Comparison of ENCODE assay signal across 19 cellular contexts in the genomic region with DNA sequence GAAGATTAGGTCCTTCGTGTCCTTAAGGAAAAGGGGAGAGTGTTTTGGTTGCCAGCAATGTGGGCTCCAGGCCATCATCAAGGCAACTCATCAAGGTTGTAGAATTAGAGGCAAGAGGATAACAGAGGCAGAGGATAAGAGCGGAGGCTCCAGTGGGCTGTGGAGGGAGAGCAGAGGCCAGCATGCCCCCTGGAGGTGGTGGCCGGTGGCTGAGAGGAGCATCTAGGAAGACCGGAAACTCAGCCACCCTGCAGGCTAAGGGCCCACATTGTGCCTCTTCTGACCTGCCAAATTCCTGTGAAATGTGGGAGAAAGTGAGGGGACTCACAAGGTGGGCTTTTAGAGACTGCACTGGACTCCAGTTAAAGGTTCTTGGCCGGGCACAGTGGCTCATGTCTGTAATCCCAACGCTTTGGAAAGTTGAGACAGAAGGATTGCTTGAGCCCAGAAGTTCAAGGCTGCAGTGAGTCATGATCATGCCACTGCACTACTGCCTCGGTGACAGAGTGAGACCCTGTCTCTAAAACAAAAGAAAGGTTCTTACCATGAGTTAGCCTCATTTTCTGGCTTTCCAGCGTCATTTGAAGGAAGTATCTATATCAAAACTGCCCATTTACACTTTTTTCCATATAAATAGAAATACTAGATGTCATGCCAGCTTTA.
DNase-seq lines count a peak whose midpoint lies in the region; ATAC-seq and TF ChIP-seq lines count a peak whose summit lies in the region.
"Had no signal": no experiment of that assay in that cellular context is flagged by ENCODE, and none has a peak within 500 bp of the region (broad histone marks: within the 10 kb centered on the region; RNA-seq: fewer than 3 reads in every experiment).

No MANE protein-coding gene starts in this region.

- no peaks in the 10 kb centered on the region for H3K27me3 ChIP-seq in cardiac muscle cell
- no peaks in the 10 kb centered on the region for H3K27me3 ChIP-seq in smooth muscle cell (ENCODE audit: low read depth)
- H3K27me3 ChIP-seq: esophagus squamous epithelium had no signal

- WGBS in smooth muscle cell (ENCODE audit: low lambda C conversion rate) = 60% methylated on average over 8 of the region's 8 CpGs

- no peak overlapping the region for H3K9ac ChIP-seq in smooth muscle cell (ENCODE audit: low read depth)

- H3K4me1 Mint-ChIP-seq in glutamatergic neuron (ENCODE audit: low read depth, unreplicated experiment) = peaks cover 7% of the 10 kb centered on the region
- peaks cover 34% of the 10 kb centered on the region for H3K4me1 Mint-ChIP-seq in activated T-cell treated with anti-CD3 and anti-CD28 coated beads, Interleukin-2, amount 50 U/mL, for 72 hours (ENCODE audit: low read depth)

- TF ChIP-seq CTCF in cardiac muscle cell (IDR thresholded peaks at IDR 0.05; ENCODE audit: low read depth, low read length) (peak; percentile 12), NB4 (IDR thresholded peaks at IDR 0.05; ENCODE audit: low read depth, low read length) (no peak), glutamatergic neuron (IDR thresholded peaks at IDR 0.05; ENCODE audit: partially characterized antibody, unreplicated experiment) (no peak), smooth muscle cell (IDR thresholded peaks at IDR 0.05; ENCODE audit: borderline replicate concordance, insufficient read depth, poor library complexity, severe bottlenecking) (no peak)

- H4K20me1 ChIP-seq in smooth muscle cell (ENCODE audit: low read depth) = no peaks in the 10 kb centered on the region

- H3K4me3 Mint-ChIP-seq in glutamatergic neuron (ENCODE audit: unreplicated experiment) = no peak overlapping the region
- no peak overlapping the region for H3K4me3 Mint-ChIP-seq in activated T-cell treated with anti-CD3 and anti-CD28 coated beads, Interleukin-2, amount 50 U/mL, for 72 hours
- H3K4me3 Mint-ChIP-seq: activated naive CD4-positive, alpha-beta T cell treated with anti-CD3 and anti-CD28 coated beads, Interleukin-2, amount 50 U/mL, for 24 hours; naive B cell; stimulated activated naive CD8-positive, alpha-beta T cell treated with anti-CD3 and anti-CD28 coated beads, Interleukin-15, Interleukin-2, amounts not matched to agents 100 ng/mL and 50 ng/mL, for 24 hours had no signal

- H3K27me3 Mint-ChIP-seq in glutamatergic neuron (ENCODE audit: unreplicated experiment) = peaks cover 3% of the 10 kb centered on the region
- no peaks in the 10 kb centered on the region for H3K27me3 Mint-ChIP-seq in activated T-cell treated with anti-CD3 and anti-CD28 coated beads, Interleukin-2, amount 50 U/mL, for 72 hours (ENCODE audit: low read depth)
- H3K27me3 Mint-ChIP-seq: activated naive CD4-positive, alpha-beta T cell treated with anti-CD3 and anti-CD28 coated beads, Interleukin-2, amount 50 U/mL, for 24 hours; stimulated activated naive CD8-positive, alpha-beta T cell treated with anti-CD3 and anti-CD28 coated beads, Interleukin-15, Interleukin-2, amounts not matched to agents 100 ng/mL and 50 ng/mL, for 24 hours had no signal

- H3K9me3 ChIP-seq in cardiac muscle cell (ENCODE audit: low read depth) = no peaks in the 10 kb centered on the region
- no peaks in the 10 kb centered on the region for H3K9me3 ChIP-seq in smooth muscle cell (replicated peaks; ENCODE audit: low read depth)
- H3K9me3 ChIP-seq: esophagus squamous epithelium, prostate gland had no signal

- no peak overlapping the region for H3K4me3 ChIP-seq in cardiac muscle cell
- no peak overlapping the region for H3K4me3 ChIP-seq in NB4 (ENCODE audit: low read depth, low read length)
- H3K4me3 ChIP-seq in smooth muscle cell = no peak overlapping the region
- H3K4me3 ChIP-seq: esophagus squamous epithelium, prostate gland had no signal

- ATAC-seq in activated T-cell treated with anti-CD3 and anti-CD28 coated beads, Interleukin-2, amount 50 U/mL, for 72 hours (replicated peaks in 1 of 2) = no peak

- peak overlapping the region; percentile 63 for H3K27ac Mint-ChIP-seq in glutamatergic neuron (ENCODE audit: unreplicated experiment)
- no peak overlapping the region for H3K27ac Mint-ChIP-seq in activated T-cell treated with anti-CD3 and anti-CD28 coated beads, Interleukin-2, amount 50 U/mL, for 72 hours
- H3K27ac Mint-ChIP-seq: activated naive CD4-positive, alpha-beta T cell treated with anti-CD3 and anti-CD28 coated beads, Interleukin-2, amount 50 U/mL, for 24 hours; stimulated activated naive CD8-positive, alpha-beta T cell treated with anti-CD3 and anti-CD28 coated beads, Interleukin-15, Interleukin-2, amounts not matched to agents 100 ng/mL and 50 ng/mL, for 24 hours had no signal

- H3K36me3 ChIP-seq in cardiac muscle cell (no peaks in the 10 kb centered on the region), smooth muscle cell (ENCODE audit: low read depth) (no peaks in the 10 kb centered on the region)
- H3K36me3 ChIP-seq: esophagus squamous epithelium, prostate gland had no signal

- H3K79me2 ChIP-seq in smooth muscle cell (ENCODE audit: low read depth) = no peaks in the 10 kb centered on the region

- no peak for DNase-seq in cardiac muscle cell (ENCODE audit: low read depth in 1 of 2, low spot score in 1 of 2)
- no peak for DNase-seq in cardiac septum (ENCODE audit: low spot score)
- peak; percentile 18 for DNase-seq in NB4 (ENCODE audit: low read depth)
- peak; percentile 31 for DNase-seq in glutamatergic neuron
- DNase-seq in smooth muscle cell (lab: John Stamatoyannopoulos, UW; ENCODE audit: unreplicated experiment) = no peak
- no peak for DNase-seq in AG20443 (ENCODE audit: low spot score)
- no peak for DNase-seq in NCI-H524 (lab: John Stamatoyannopoulos, UW)
- DNase-seq in activated T-cell treated with anti-CD3 and anti-CD28 coated beads, Interleukin-2, amount 50 U/mL, for 72 hours = no peak
- DNase-seq: activated CD4-positive, alpha-beta T cell treated with anti-CD3 and anti-CD28 coated beads for 4 hours; activated T-cell treated with anti-CD3 and anti-CD28 coated beads for 4 hours; esophagus squamous epithelium; hippocampal formation; naive B cell; NCI-H1694 treated with DMSO at 0.1 percent for 48 hours; NCI-H345; stimulated activated CD4-positive, alpha-beta T cell treated with anti-CD3 and anti-CD28 coated beads, Interleukin-15, amount 100 ng/mL, for 24 hours had no signal

- H2AFZ ChIP-seq in smooth muscle cell (ENCODE audit: low read depth) = no peak overlapping the region

- H3F3A ChIP-seq in smooth muscle cell (ENCODE audit: low read depth) = no peaks in the 10 kb centered on the region

- intact Hi-C loops in cardiac septum (cut with DNase I) = no loop called here

- no peak overlapping the region for H3K4me2 ChIP-seq in smooth muscle cell

- H3K9me3 Mint-ChIP-seq in glutamatergic neuron (ENCODE audit: unreplicated experiment) = no peaks in the 10 kb centered on the region
- H3K9me3 Mint-ChIP-seq in activated T-cell treated with anti-CD3 and anti-CD28 coated beads, Interleukin-2, amount 50 U/mL, for 72 hours = no peaks in the 10 kb centered on the region
- H3K9me3 Mint-ChIP-seq: activated naive CD4-positive, alpha-beta T cell treated with anti-CD3 and anti-CD28 coated beads, Interleukin-2, amount 50 U/mL, for 24 hours; naive B cell; stimulated activated naive CD8-positive, alpha-beta T cell treated with anti-CD3 and anti-CD28 coated beads, Interleukin-15, Interleukin-2, amounts not matched to agents 100 ng/mL and 50 ng/mL, for 24 hours had no signal

- no peak for TF ChIP-seq POLR2A in NB4 (IDR thresholded peaks at IDR 0.05; ENCODE audit: extremely low read depth, insufficient read length)

- H3K27ac ChIP-seq in cardiac muscle cell (no peak overlapping the region), smooth muscle cell (ENCODE audit: low read depth) (peak overlapping the region; percentile 20)
- H3K27ac ChIP-seq: esophagus squamous epithelium, prostate gland had no signal

- H3K4me1 ChIP-seq in cardiac muscle cell (ENCODE audit: low read depth) = no peaks in the 10 kb centered on the region
- H3K4me1 ChIP-seq in smooth muscle cell (ENCODE audit: low read depth) = no peaks in the 10 kb centered on the region
- H3K4me1 ChIP-seq: esophagus squamous epithelium, prostate gland had no signal

- no peaks in the 10 kb centered on the region for H3K36me3 Mint-ChIP-seq in glutamatergic neuron (ENCODE audit: unreplicated experiment)
- no peaks in the 10 kb centered on the region for H3K36me3 Mint-ChIP-seq in activated T-cell treated with anti-CD3 and anti-CD28 coated beads, Interleukin-2, amount 50 U/mL, for 72 hours (ENCODE audit: insufficient read depth in 2 of 2)
- H3K36me3 Mint-ChIP-seq: activated naive CD4-positive, alpha-beta T cell treated with anti-CD3 and anti-CD28 coated beads, Interleukin-2, amount 50 U/mL, for 24 hours; naive B cell had no signal

Comparison
In these comparisons a context has a peak if more than half of its experiments do, and no peak if none do; other contexts are left out.
1. DNase-seq: peak in NB4 (single experiment) and glutamatergic neuron (single experiment); none in cardiac muscle cell (0 of 2), cardiac septum (single experiment), smooth muscle cell (single experiment), AG20443 (single experiment), NCI-H524 (0 of 2) and activated T-cell treated with anti-CD3 and anti-CD28 coated beads, Interleukin-2, amount 50 U/mL, for 72 hours (0 of 2).